Comparison of ENCODE assay signal across 11 cellular contexts in genomic region chr1:84862810-84863251, GRCh38. TPM values are rescaled to one million over a fixed set of nuclear protein-coding genes. Genes with fewer than 3 reads are reported as not detected.
DNase-seq lines count a peak whose midpoint lies in the region; ATAC-seq and TF ChIP-seq lines count a peak whose summit lies in the region.
"Had no signal": no experiment of that assay in that cellular context is flagged by ENCODE, and none has a peak within 500 bp of the region (broad histone marks: within the 10 kb centered on the region; RNA-seq: fewer than 3 reads in every experiment).

No MANE protein-coding gene starts in this region.

- H3K4me1 ChIP-seq in esophagus muscularis mucosa = no peaks in the 10 kb centered on the region
- H3K4me1 ChIP-seq: A549 had no signal

- no peak overlapping the region for H3K27ac ChIP-seq in esophagus muscularis mucosa (replicated peaks in 1 of 4)
- H3K27ac ChIP-seq: A549 had no signal

- no peak for TF ChIP-seq EP300 in esophagus muscularis mucosa (IDR thresholded peaks at IDR 0.05)

- DNase-seq in activated CD8-positive, alpha-beta memory T cell treated with anti-CD3 and anti-CD28 coated beads, Interleukin-2, amount 10 ng/mL, durations not matched to agents 7 days and 5 days = peak; percentile 74
- no peak for DNase-seq in activated CD8-positive, alpha-beta memory T cell treated with anti-CD3 and anti-CD28 coated beads for 24 hours
- peak; percentile 26 for DNase-seq in activated T-helper 9 cell treated with anti-CD3 and anti-CD28 coated beads, Interleukin-2, amount 50 U/mL, for 16 hours (ENCODE audit: low read depth)
- DNase-seq in LoVo (ENCODE audit: low spot score) (no peak), mucosa of gallbladder (ENCODE audit: low spot score) (no peak), esophagus muscularis mucosa (ENCODE audit: extremely low spot score) (no peak)

- intact Hi-C loops in esophagus muscularis mucosa (cut with DNase I) = no loop called here

- H3K4me3 ChIP-seq in esophagus muscularis mucosa = no peak overlapping the region
- H3K4me3 ChIP-seq: A549 had no signal

- H3K4me1 Mint-ChIP-seq in activated CD8-positive, alpha-beta memory T cell treated with anti-CD3 and anti-CD28 coated beads, Interleukin-2, amount 10 ng/mL, durations not matched to agents 7 days and 5 days = peaks cover 35% of the 10 kb centered on the region
- H3K4me1 Mint-ChIP-seq in stimulated activated naive CD8-positive, alpha-beta T cell treated with anti-CD3 and anti-CD28 coated beads, Interleukin-15, Interleukin-2, amounts not matched to agents 100 ng/mL and 50 ng/mL, for 24 hours (ENCODE audit: low read depth) = peaks cover 42% of the 10 kb centered on the region
- H3K4me1 Mint-ChIP-seq: brain, mesothelial cell of epicardium had no signal

- no peak for TF ChIP-seq POLR2A in esophagus muscularis mucosa (IDR thresholded peaks at IDR 0.05; ENCODE audit: low read depth)

- H3K36me3 ChIP-seq in esophagus muscularis mucosa = no peaks in the 10 kb centered on the region

- CTCF ChIA-PET in activated CD8-positive, alpha-beta memory T cell treated with anti-CD3 and anti-CD28 coated beads, Interleukin-2, amount 10 ng/mL, durations not matched to agents 7 days and 5 days (lab: Charles Lee) = interaction anchor here (1.5 kb wide), 1 partner anchor 81 kb away, joined by 6 read pairs; no protein-coding TSS in a partner anchor

- H3K9me3 Mint-ChIP-seq in activated CD8-positive, alpha-beta memory T cell treated with anti-CD3 and anti-CD28 coated beads, Interleukin-2, amount 10 ng/mL, durations not matched to agents 7 days and 5 days (ENCODE audit: low read depth) = no peaks in the 10 kb centered on the region
- H3K9me3 Mint-ChIP-seq in stimulated activated naive CD8-positive, alpha-beta T cell treated with anti-CD3 and anti-CD28 coated beads, Interleukin-15, Interleukin-2, amounts not matched to agents 100 ng/mL and 50 ng/mL, for 24 hours = no peaks in the 10 kb centered on the region
- H3K9me3 Mint-ChIP-seq: brain, mesothelial cell of epicardium had no signal

- peak overlapping the region; percentile 60 for H3K4me3 Mint-ChIP-seq in activated CD8-positive, alpha-beta memory T cell treated with anti-CD3 and anti-CD28 coated beads, Interleukin-2, amount 10 ng/mL, durations not matched to agents 7 days and 5 days
- H3K4me3 Mint-ChIP-seq in stimulated activated naive CD8-positive, alpha-beta T cell treated with anti-CD3 and anti-CD28 coated beads, Interleukin-15, Interleukin-2, amounts not matched to agents 100 ng/mL and 50 ng/mL, for 24 hours = peak overlapping the region; percentile 61
- H3K4me3 Mint-ChIP-seq: brain, mesothelial cell of epicardium had no signal

- WGBS in esophagus muscularis mucosa = 77% methylated on average over 5 of the region's 5 CpGs

- H3K36me3 Mint-ChIP-seq in activated CD8-positive, alpha-beta memory T cell treated with anti-CD3 and anti-CD28 coated beads, Interleukin-2, amount 10 ng/mL, durations not matched to agents 7 days and 5 days = peaks cover 1% of the 10 kb centered on the region
- H3K36me3 Mint-ChIP-seq in stimulated activated naive CD8-positive, alpha-beta T cell treated with anti-CD3 and anti-CD28 coated beads, Interleukin-15, Interleukin-2, amounts not matched to agents 100 ng/mL and 50 ng/mL, for 24 hours (ENCODE audit: low read depth) = no peaks in the 10 kb centered on the region
- H3K36me3 Mint-ChIP-seq: brain, mesothelial cell of epicardium had no signal

- H3K27me3 Mint-ChIP-seq in activated CD8-positive, alpha-beta memory T cell treated with anti-CD3 and anti-CD28 coated beads, Interleukin-2, amount 10 ng/mL, durations not matched to agents 7 days and 5 days = no peaks in the 10 kb centered on the region
- peaks cover 3% of the 10 kb centered on the region for H3K27me3 Mint-ChIP-seq in stimulated activated naive CD8-positive, alpha-beta T cell treated with anti-CD3 and anti-CD28 coated beads, Interleukin-15, Interleukin-2, amounts not matched to agents 100 ng/mL and 50 ng/mL, for 24 hours

- H3K27ac Mint-ChIP-seq in activated CD8-positive, alpha-beta memory T cell treated with anti-CD3 and anti-CD28 coated beads, Interleukin-2, amount 10 ng/mL, durations not matched to agents 7 days and 5 days = peak overlapping the region; percentile 90
- H3K27ac Mint-ChIP-seq in stimulated activated naive CD8-positive, alpha-beta T cell treated with anti-CD3 and anti-CD28 coated beads, Interleukin-15, Interleukin-2, amounts not matched to agents 100 ng/mL and 50 ng/mL, for 24 hours = peak overlapping the region; percentile 75
- H3K27ac Mint-ChIP-seq: brain, mesothelial cell of epicardium had no signal

- H3K9me3 ChIP-seq in esophagus muscularis mucosa = no peaks in the 10 kb centered on the region
- H3K9me3 ChIP-seq: A549 had no signal

- no peak for TF ChIP-seq CTCF in esophagus muscularis mucosa (IDR thresholded peaks at IDR 0.05)

- ATAC-seq in activated CD8-positive, alpha-beta memory T cell treated with anti-CD3 and anti-CD28 coated beads, Interleukin-2, amount 10 ng/mL, durations not matched to agents 7 days and 5 days = peak; percentile 86
- peak; percentile 76 for ATAC-seq in HG03342 (IDR thresholded peaks at IDR 0.05; ENCODE audit: unreplicated experiment)
- ATAC-seq: A549 had no signal

- no peaks in the 10 kb centered on the region for H3K27me3 ChIP-seq in esophagus muscularis mucosa

RNA-seq across cellular contexts. Expression of gene LPAR3, which starts 30.2 kb away (rescaled TPM):
- total RNA-seq in activated CD8-positive, alpha-beta memory T cell treated with anti-CD3 and anti-CD28 coated beads, Interleukin-2, amount 10 ng/mL, durations not matched to agents 7 days and 5 days = under 1 TPM; 0.37 to 0.47 TPM
- total RNA-seq in mucosa of gallbladder (1.4 TPM), esophagus muscularis mucosa (under 1 TPM in 2 of 4 donors, not detected in 2; 0.19 to 0.33 TPM)

Comparison
In these comparisons a context has a peak if more than half of its experiments do, and no peak if none do; other contexts are left out.
1. DNase-seq: peak in activated CD8-positive, alpha-beta memory T cell treated with anti-CD3 and anti-CD28 coated beads, Interleukin-2, amount 10 ng/mL, durations not matched to agents 7 days and 5 days (single experiment) and activated T-helper 9 cell treated with anti-CD3 and anti-CD28 coated beads, Interleukin-2, amount 50 U/mL, for 16 hours (single experiment); none in activated CD8-positive, alpha-beta memory T cell treated with anti-CD3 and anti-CD28 coated beads for 24 hours (single experiment), LoVo (single experiment), mucosa of gallbladder (single experiment) and esophagus muscularis mucosa (single experiment).